Comparison of ENCODE assay signal across 21 cellular contexts in genomic region chr19:46586294-46586693, GRCh38. TPM values are rescaled to one million over a fixed set of nuclear protein-coding genes. Genes with fewer than 3 reads are reported as not detected.
A peak's percentile ranks its signal among the peaks of the same experiment; 100 is the strongest.
DNase-seq lines count a peak whose midpoint lies in the region; ATAC-seq, FAIRE-seq and TF ChIP-seq lines count a peak whose summit lies in the region.
"Had no signal": no experiment of that assay in that cellular context is flagged by ENCODE, and none has a peak within 500 bp of the region (broad histone marks: within the 10 kb centered on the region; RNA-seq: fewer than 3 reads in every experiment).

No MANE protein-coding gene starts in this region.

- H3K27me3 ChIP-seq in HepG2 (ENCODE audit: control insufficient read depth in 1 of 2, insufficient read depth in 2 of 2, low read length in 2 of 2) = no peaks in the 10 kb centered on the region
- no peaks in the 10 kb centered on the region for H3K27me3 ChIP-seq in right lobe of liver
- no peaks in the 10 kb centered on the region for H3K27me3 ChIP-seq in bronchial epithelial cell (ENCODE audit: control insufficient read depth, insufficient read depth, low read length)

- TF ChIP-seq EP300 in HepG2 (IDR thresholded peaks at IDR 0.05; ENCODE audit: low read depth in 2 of 2, low read length in 2 of 2) = no peak
- TF ChIP-seq EP300 in HepG2 (CRISPR knock-in tag; IDR thresholded peaks at IDR 0.05; ENCODE audit: borderline replicate concordance) = no peak

- CTCF ChIA-PET in HepG2 (lab: Yijun Ruan, JAX; ENCODE audit: low intra/inter-chr PET ratio, low total read pairs) (no interaction called here), OCI-LY7 (lab: Charles Lee; ENCODE audit: unreplicated experiment) (no interaction called here)

- TF ChIP-seq CTCF in HepG2 (CRISPR knock-in tag; IDR thresholded peaks at IDR 0.05) (no peak), right lobe of liver (IDR thresholded peaks at IDR 0.05) (no peak), bronchial epithelial cell (IDR thresholded peaks at IDR 0.05; ENCODE audit: insufficient read depth, low read length, severe bottlenecking) (no peak), OCI-LY7 (conservative IDR thresholded peaks at IDR 0.05; ENCODE audit: low read length) (no peak)

- FAIRE-seq in HepG2 (lab: Jason Lieb, UNC) (no peak), bronchial epithelial cell (lab: Jason Lieb, UNC) (no peak)
- FAIRE-seq: D721Med, GM12878 had no signal

- H3K79me2 ChIP-seq in HepG2 (ENCODE audit: insufficient read depth, low read length) = no peaks in the 10 kb centered on the region
- no peaks in the 10 kb centered on the region for H3K79me2 ChIP-seq in OCI-LY7 (ENCODE audit: insufficient read depth, low read depth, low read length)

- no peak for ATAC-seq in HepG2
- no peak for ATAC-seq in right lobe of liver
- ATAC-seq: A549, GM12878, HCT116 had no signal

- no peak for TF ChIP-seq RAD21 in HepG2 (CRISPR knock-in tag; IDR thresholded peaks at IDR 0.05)

- H3K27ac ChIP-seq in HepG2 (ENCODE audit: extremely low read length, insufficient read depth, low read length) = no peak overlapping the region
- no peak overlapping the region for H3K27ac ChIP-seq in right lobe of liver
- H3K27ac ChIP-seq in OCI-LY7 (ENCODE audit: low read depth, low read length, poor library complexity, severe bottlenecking) = no peak overlapping the region
- H3K27ac ChIP-seq: 22Rv1, A549, C4-2B had no signal

- WGBS in HepG2 (ENCODE audit: low lambda C conversion rate) = 1% methylated on average over 4 of the region's 4 CpGs
- 78% methylated on average over 4 of the region's 4 CpGs for WGBS in right lobe of liver (ENCODE audit: insufficient coverage, low coverage, low lambda C conversion rate, missing lambda C conversion rate)

- BruUV-seq in HepG2 (replicated peaks; lab: Mats Ljungman, UMichigan) (no TSS peak), OCI-LY7 (replicated peaks; lab: Mats Ljungman, UMichigan) (no TSS peak)

- peak; percentile 22 for DNase-seq in NCI-H2029 (lab: John Stamatoyannopoulos, UW)
- no peak for DNase-seq in NCI-H2029 treated with DMSO at 0.1 percent for 48 hours (lab: John Stamatoyannopoulos, UW)
- no peak for DNase-seq in HepG2 (ENCODE audit: low spot score)
- DNase-seq in right lobe of liver = no peak
- DNase-seq in bronchial epithelial cell (ENCODE audit: low read depth) = peak; percentile 5
- no peak for DNase-seq in OCI-LY7 (ENCODE audit: low spot score)
- no peak for DNase-seq in activated effector memory CD4-positive, alpha-beta T cell treated with anti-CD3 and anti-CD28 coated beads, Interleukin-2, amount 50 U/mL, for 16 hours
- DNase-seq: AML-193; Caco-2; CD4-positive, alpha-beta T cell; DMS79 treated with DMSO at 0.1 percent for 48 hours; GOT3; H7; HFFc6 had no signal

- H3K9me2 ChIP-seq in OCI-LY7 (ENCODE audit: insufficient read depth, low read length) = no peaks in the 10 kb centered on the region

- H3K9me3 ChIP-seq in HepG2 (ENCODE audit: low read length) (no peaks in the 10 kb centered on the region), right lobe of liver (no peaks in the 10 kb centered on the region), OCI-LY7 (ENCODE audit: low read length) (no peaks in the 10 kb centered on the region)
- H3K9me3 ChIP-seq: Caco-2 had no signal

- H3K4me2 ChIP-seq in HepG2 (ENCODE audit: low read depth, low read length) (no peak overlapping the region), OCI-LY7 (ENCODE audit: low read length) (no peak overlapping the region)
- H3K4me2 ChIP-seq: A549 had no signal

- no peaks in the 10 kb centered on the region for H3K4me1 ChIP-seq in HepG2 (ENCODE audit: insufficient read depth, low read length)
- no peaks in the 10 kb centered on the region for H3K4me1 ChIP-seq in right lobe of liver
- H3K4me1 ChIP-seq in OCI-LY7 (ENCODE audit: insufficient read depth, low read length, poor library complexity, severe bottlenecking) = no peaks in the 10 kb centered on the region
- H3K4me1 ChIP-seq: A549 had no signal

- H4K20me1 ChIP-seq in HepG2 (ENCODE audit: insufficient read depth, low read length) (no peaks in the 10 kb centered on the region), OCI-LY7 (ENCODE audit: insufficient read depth, low read length) (no peaks in the 10 kb centered on the region)

- intact Hi-C loops in HepG2 (cut with micrococcal nuclease; ENCODE audit: unreplicated experiment) = no loop called here
- intact Hi-C loops in right lobe of liver (cut with DNase I) = no loop called here
- intact Hi-C loops in OCI-LY7 (cut with micrococcal nuclease; ENCODE audit: unreplicated experiment) = no loop called here

- H3K4me3 ChIP-seq in HepG2 (replicated peaks in 1 of 3; ENCODE audit: insufficient read depth in 1 of 3, low read depth in 2 of 3, low read length in 3 of 3) (no peak overlapping the region), right lobe of liver (no peak overlapping the region), bronchial epithelial cell (ENCODE audit: low read depth, low read length) (no peak overlapping the region), OCI-LY7 (ENCODE audit: low read depth, low read length, poor library complexity, severe bottlenecking) (no peak overlapping the region)
- H3K4me3 ChIP-seq: A549, GM12878 had no signal

- H2AFZ ChIP-seq in HepG2 (ENCODE audit: low read length) (no peak overlapping the region), OCI-LY7 (ENCODE audit: low read length) (no peak overlapping the region)

- no peaks in the 10 kb centered on the region for H3K36me3 ChIP-seq in HepG2 (replicated peaks in 1 of 2; ENCODE audit: control insufficient read depth in 1 of 2, insufficient read depth in 2 of 2, low read length in 2 of 2)
- no peaks in the 10 kb centered on the region for H3K36me3 ChIP-seq in right lobe of liver
- no peaks in the 10 kb centered on the region for H3K36me3 ChIP-seq in bronchial epithelial cell (ENCODE audit: control insufficient read depth, insufficient read depth, low read length)
- no peaks in the 10 kb centered on the region for H3K36me3 ChIP-seq in OCI-LY7 (ENCODE audit: insufficient read depth, low read length)

- no peak overlapping the region for H3K9ac ChIP-seq in HepG2 (ENCODE audit: insufficient read depth, low read depth, low read length)

- POLR2A ChIA-PET in HepG2 (lab: Yijun Ruan, JAX) = no interaction called here
- POLR2A ChIA-PET in OCI-LY7 (lab: Charles Lee) = no interaction called here

- no peak for TF ChIP-seq POLR2A in HepG2 (IDR thresholded peaks at IDR 0.05; ENCODE audit: insufficient read depth in 1 of 2, low read depth in 2 of 2, low read length in 2 of 2)
- TF ChIP-seq POLR2A in right lobe of liver (IDR thresholded peaks at IDR 0.05) = no peak

- in situ Hi-C loops in HepG2 (cut with HindIII; ENCODE audit: extremely low pct_ligation_motif_present, low pct_unique_long_range_greater_than_20kb) = no loop called here

RNA-seq across cellular contexts. Expression of gene CALM3, which starts 14.8 kb away (rescaled TPM):
- total RNA-seq in HepG2 (2016; rRNA removed; fragmentation: Illumina TruSeq; extraction: Trizol) (258 and 314 TPM in 2 replicates), right lobe of liver (100 to 1,000 TPM in 1 of 6 experiments, 10 to 100 TPM in 5; 83.8 to 119 (median 92.2) TPM), bronchial epithelial cell (79.8 and 106 TPM in 2 replicates), OCI-LY7 (2022) (198 and 246 TPM in 2 replicates)
- total RNA-seq in HepG2 (2016; cell fraction: cytosol; rRNA removed; fragmentation: Illumina TruSeq; extraction: Trizol; ENCODE audit: low read depth) = 219 and 253 TPM in 2 replicates
- total RNA-seq in HepG2 (2016; cell fraction: insoluble cytoplasmic fraction; rRNA removed; fragmentation: Illumina TruSeq; extraction: Trizol) = 270 and 297 TPM in 2 replicates
- total RNA-seq in HepG2 (2016; cell fraction: membrane; rRNA removed; fragmentation: Illumina TruSeq; extraction: Trizol) = 322 and 352 TPM in 2 replicates
- total RNA-seq in HepG2 (2016; cell fraction: nucleus; rRNA removed; fragmentation: Illumina TruSeq; extraction: Trizol) = 95.5 and 96.2 TPM in 2 replicates
- polyA plus RNA-seq in HepG2 (2011; rRNA removed) = 232 and 239 TPM in 2 replicates
- polyA plus RNA-seq in HepG2 (2011; cell fraction: cytosol; rRNA removed) = 211 and 281 TPM in 2 replicates
- 146 and 178 TPM in 2 replicates for polyA plus RNA-seq in HepG2 (2011; cell fraction: nucleus; rRNA removed)
- 277 and 325 TPM in 2 replicates for polyA plus RNA-seq in HepG2 (2012)
- polyA plus RNA-seq in HepG2 (2016; cell fraction: cytosol; fragmentation: Illumina TruSeq; extraction: Trizol; ENCODE audit: low read depth) = 495 and 575 TPM in 2 replicates
- polyA plus RNA-seq in HepG2 (2016; cell fraction: insoluble cytoplasmic fraction; fragmentation: Illumina TruSeq; extraction: Trizol; ENCODE audit: low read depth) = 466 and 539 TPM in 2 replicates
- 497 and 555 TPM in 2 replicates for polyA plus RNA-seq in HepG2 (2016; cell fraction: membrane; fragmentation: Illumina TruSeq; extraction: Trizol; ENCODE audit: low read depth)
- polyA plus RNA-seq in HepG2 (2016; cell fraction: nucleus; fragmentation: Illumina TruSeq; extraction: Trizol; ENCODE audit: insufficient read depth, low read depth) = 259 and 261 TPM in 2 replicates
- 66.6 and 121 TPM in 2 replicates for polyA minus RNA-seq in HepG2 (2011; rRNA and poly(A)+ RNA removed; ENCODE audit: low replicate concordance)
- polyA minus RNA-seq in HepG2 (2011; cell fraction: cytosol; rRNA and poly(A)+ RNA removed) = 58.1 and 58.6 TPM in 2 replicates
- 33.0 and 37.0 TPM in 2 replicates for polyA minus RNA-seq in HepG2 (2011; cell fraction: nucleus; rRNA and poly(A)+ RNA removed)
- 175 and 205 TPM in 2 replicates for total RNA-seq in OCI-LY7 (2014; rRNA removed; shearing (Covaris generic))

RNA-seq across cellular contexts. Expression of gene PTGIR, which starts 38.6 kb away (rescaled TPM):
- total RNA-seq in HepG2 (2016; rRNA removed; fragmentation: Illumina TruSeq; extraction: Trizol) = not detected in 2 replicates
- total RNA-seq in HepG2 (2016; cell fraction: cytosol; rRNA removed; fragmentation: Illumina TruSeq; extraction: Trizol; ENCODE audit: low read depth) = not detected in 2 replicates
- total RNA-seq in HepG2 (2016; cell fraction: insoluble cytoplasmic fraction; rRNA removed; fragmentation: Illumina TruSeq; extraction: Trizol) = not detected in 2 replicates
- total RNA-seq in HepG2 (2016; cell fraction: membrane; rRNA removed; fragmentation: Illumina TruSeq; extraction: Trizol) = not detected in 2 replicates
- not detected in 2 replicates for total RNA-seq in HepG2 (2016; cell fraction: nucleus; rRNA removed; fragmentation: Illumina TruSeq; extraction: Trizol)
- polyA plus RNA-seq in HepG2 (2011; rRNA removed) = not detected in 2 replicates
- not detected in 2 replicates for polyA plus RNA-seq in HepG2 (2011; cell fraction: cytosol; rRNA removed)
- polyA plus RNA-seq in HepG2 (2011; cell fraction: nucleus; rRNA removed) = not detected in 2 replicates
- polyA plus RNA-seq in HepG2 (2012) = not detected in 2 replicates
- not detected in 2 replicates for polyA plus RNA-seq in HepG2 (2016; cell fraction: cytosol; fragmentation: Illumina TruSeq; extraction: Trizol; ENCODE audit: low read depth)
- not detected in 2 replicates for polyA plus RNA-seq in HepG2 (2016; cell fraction: insoluble cytoplasmic fraction; fragmentation: Illumina TruSeq; extraction: Trizol; ENCODE audit: low read depth)
- polyA plus RNA-seq in HepG2 (2016; cell fraction: membrane; fragmentation: Illumina TruSeq; extraction: Trizol; ENCODE audit: low read depth) = not detected in 2 replicates
- polyA plus RNA-seq in HepG2 (2016; cell fraction: nucleus; fragmentation: Illumina TruSeq; extraction: Trizol; ENCODE audit: insufficient read depth, low read depth) = not detected in 2 replicates
- 0.09 TPM in 1 of 2 replicates, not detected in the other for polyA minus RNA-seq in HepG2 (2011; rRNA and poly(A)+ RNA removed; ENCODE audit: low replicate concordance)
- not detected in 2 replicates for polyA minus RNA-seq in HepG2 (2011; cell fraction: cytosol; rRNA and poly(A)+ RNA removed)
- not detected in 2 replicates for polyA minus RNA-seq in HepG2 (2011; cell fraction: nucleus; rRNA and poly(A)+ RNA removed)
- 1 to 10 TPM; 2.4 to 4.1 (median 3.0) TPM for total RNA-seq in right lobe of liver
- 0.26 TPM in 1 of 2 replicates, not detected in the other for total RNA-seq in bronchial epithelial cell
- 0.25 and 0.26 TPM in 2 replicates for total RNA-seq in OCI-LY7 (2014; rRNA removed; shearing (Covaris generic))
- not detected in 2 replicates for total RNA-seq in OCI-LY7 (2022)
- total RNA-seq: Caco-2 had no signal

RNA-seq across cellular contexts. Expression of gene GNG8, which starts 49.7 kb away (rescaled TPM):
- total RNA-seq in HepG2 (2016; rRNA removed; fragmentation: Illumina TruSeq; extraction: Trizol) (not detected in 2 replicates), right lobe of liver (not detected), bronchial epithelial cell (not detected in 2 replicates), OCI-LY7 (2022) (not detected in 2 replicates)
- total RNA-seq in HepG2 (2016; cell fraction: cytosol; rRNA removed; fragmentation: Illumina TruSeq; extraction: Trizol; ENCODE audit: low read depth) = not detected in 2 replicates
- total RNA-seq in HepG2 (2016; cell fraction: insoluble cytoplasmic fraction; rRNA removed; fragmentation: Illumina TruSeq; extraction: Trizol) = not detected in 2 replicates
- not detected in 2 replicates for total RNA-seq in HepG2 (2016; cell fraction: membrane; rRNA removed; fragmentation: Illumina TruSeq; extraction: Trizol)
- not detected in 2 replicates for total RNA-seq in HepG2 (2016; cell fraction: nucleus; rRNA removed; fragmentation: Illumina TruSeq; extraction: Trizol)
- not detected in 2 replicates for polyA plus RNA-seq in HepG2 (2011; rRNA removed)
- polyA plus RNA-seq in HepG2 (2011; cell fraction: cytosol; rRNA removed) = not detected in 2 replicates
- polyA plus RNA-seq in HepG2 (2011; cell fraction: nucleus; rRNA removed) = not detected in 2 replicates
- not detected in 2 replicates for polyA plus RNA-seq in HepG2 (2012)
- not detected in 2 replicates for polyA plus RNA-seq in HepG2 (2016; cell fraction: cytosol; fragmentation: Illumina TruSeq; extraction: Trizol; ENCODE audit: low read depth)
- not detected in 2 replicates for polyA plus RNA-seq in HepG2 (2016; cell fraction: insoluble cytoplasmic fraction; fragmentation: Illumina TruSeq; extraction: Trizol; ENCODE audit: low read depth)
- not detected in 2 replicates for polyA plus RNA-seq in HepG2 (2016; cell fraction: membrane; fragmentation: Illumina TruSeq; extraction: Trizol; ENCODE audit: low read depth)
- polyA plus RNA-seq in HepG2 (2016; cell fraction: nucleus; fragmentation: Illumina TruSeq; extraction: Trizol; ENCODE audit: insufficient read depth, low read depth) = not detected in 2 replicates
- polyA minus RNA-seq in HepG2 (2011; rRNA and poly(A)+ RNA removed; ENCODE audit: low replicate concordance) = not detected in 2 replicates
- polyA minus RNA-seq in HepG2 (2011; cell fraction: cytosol; rRNA and poly(A)+ RNA removed) = not detected in 2 replicates
- not detected in 2 replicates for polyA minus RNA-seq in HepG2 (2011; cell fraction: nucleus; rRNA and poly(A)+ RNA removed)
- not detected in 2 replicates for total RNA-seq in OCI-LY7 (2014; rRNA removed; shearing (Covaris generic))
- total RNA-seq: Caco-2; CD4-positive, alpha-beta T cell; GM12878; H7; HFFc6 had no signal
- polyA plus RNA-seq: A549, BJ had no signal

Comparison
In these comparisons a context has a peak if more than half of its experiments do, and no peak if none do; other contexts are left out.
1. DNase-seq: peak in NCI-H2029 (single experiment) and bronchial epithelial cell (single experiment); none in NCI-H2029 treated with DMSO at 0.1 percent for 48 hours (single experiment), HepG2 (single experiment), right lobe of liver (0 of 3), OCI-LY7 (single experiment) and activated effector memory CD4-positive, alpha-beta T cell treated with anti-CD3 and anti-CD28 coated beads, Interleukin-2, amount 50 U/mL, for 16 hours (single experiment).